Comparison of ENCODE assay signal across 19 cellular contexts in the genomic region with DNA sequence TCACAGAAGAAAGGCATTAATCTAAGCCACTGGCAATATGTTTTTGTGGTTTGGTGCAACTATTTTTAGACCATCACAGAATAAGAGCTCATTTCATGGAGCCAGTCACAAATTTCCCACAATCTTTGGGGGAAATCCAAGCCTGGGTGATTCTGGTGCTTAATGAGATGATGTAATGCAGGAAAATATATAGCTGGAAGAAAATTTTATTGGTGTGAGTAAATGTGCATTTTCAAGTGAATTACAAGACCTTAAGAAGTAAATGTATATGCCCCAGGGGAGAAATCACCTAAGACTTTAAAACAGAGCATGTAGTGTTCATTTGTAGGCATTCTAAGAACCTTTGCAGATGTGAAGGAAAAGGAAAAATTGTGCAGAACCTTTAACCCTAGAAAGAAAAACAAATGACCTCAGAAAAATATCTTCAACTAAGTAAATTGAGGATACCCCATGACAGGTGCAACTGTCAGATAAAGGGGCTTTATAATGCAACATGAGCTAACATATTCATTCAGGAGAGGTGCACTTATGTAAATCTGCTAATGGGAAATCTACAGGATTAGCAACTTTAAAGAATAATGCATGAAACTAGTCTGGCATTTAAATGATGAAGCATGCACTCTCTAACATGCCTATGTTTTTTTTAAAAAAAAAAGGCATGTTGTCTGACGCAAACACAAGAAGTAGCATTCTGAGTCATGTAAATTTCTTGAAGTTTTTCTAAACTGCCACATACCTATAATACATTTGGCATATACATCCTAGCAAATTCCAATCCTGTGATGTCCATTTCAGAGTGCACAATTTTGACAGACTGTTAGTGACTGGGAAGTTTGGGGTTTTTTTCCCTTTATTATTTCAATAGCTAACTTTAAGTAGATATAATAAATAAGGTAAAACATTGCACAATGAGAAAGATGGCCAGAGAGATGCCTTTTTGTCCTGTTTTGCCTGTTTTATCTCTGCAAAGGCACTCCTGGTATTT.
DNase-seq lines count a peak whose midpoint lies in the region; ATAC-seq and TF ChIP-seq lines count a peak whose summit lies in the region.
"Had no signal": no experiment of that assay in that cellular context is flagged by ENCODE, and none has a peak within 500 bp of the region (broad histone marks: within the 10 kb centered on the region; RNA-seq: fewer than 3 reads in every experiment).

No MANE protein-coding gene starts in this region.

- DNase-seq in GM04504 (ENCODE audit: low read depth) (peak; percentile 51), NCI-H524 treated with DMSO at 0.1 percent for 48 hours (lab: John Stamatoyannopoulos, UW) (peak; percentile 77), chondrocyte (ENCODE audit: low spot score) (no peak), retinal pigment epithelial cell (ENCODE audit: low read depth) (peak; percentile 68), putamen (ENCODE audit: low spot score) (no peak)
- DNase-seq in activated CD4-positive, CD25-positive, alpha-beta regulatory T cell (lab: John Stamatoyannopoulos, UW): no peak
- DNase-seq: activated CD4-positive, alpha-beta T cell treated with anti-CD3 and anti-CD28 coated beads for 36 hours; activated naive CD8-positive, alpha-beta T cell treated with anti-CD3 and anti-CD28 coated beads, Interleukin-2, amount 50 U/mL, for 24 hours; activated T-cell treated with anti-CD3 and anti-CD28 coated beads, Interleukin-2, amount 50 U/mL, for 24 hours; NCI-H1105 treated with DMSO at 0.1 percent for 48 hours; stimulated activated CD4-positive, alpha-beta T cell treated with anti-CD3 and anti-CD28 coated beads, Interleukin-2, amount 100 ng/mL, for 48 hours; T-helper 17 cell had no signal

- TF ChIP-seq CTCF in chondrocyte (IDR thresholded peaks at IDR 0.05): no peak
- TF ChIP-seq CTCF in retinal pigment epithelial cell (conservative IDR thresholded peaks at IDR 0.05; ENCODE audit: low read depth, low read length): no peak

- H3K4me3 ChIP-seq in retinal pigment epithelial cell (ENCODE audit: low read length): no peak overlapping the region
- H3K4me3 ChIP-seq: dorsolateral prefrontal cortex, GM23338, tibial nerve had no signal

- H3K36me3 Mint-ChIP-seq in chondrocyte (ENCODE audit: low read depth): peaks cover 3% of the 10 kb centered on the region
- H3K36me3 Mint-ChIP-seq: IgD-negative memory B cell had no signal

- peak overlapping the region; percentile 93 for H3K27ac Mint-ChIP-seq in chondrocyte (ENCODE audit: unreplicated experiment)
- H3K27ac Mint-ChIP-seq: activated CD4-positive, alpha-beta T cell treated with anti-CD3 and anti-CD28 coated beads for 36 hours; activated naive CD8-positive, alpha-beta T cell treated with anti-CD3 and anti-CD28 coated beads, Interleukin-2, amount 50 U/mL, for 24 hours; activated T-cell treated with anti-CD3 and anti-CD28 coated beads, Interleukin-2, amount 50 U/mL, for 24 hours; GM23338; IgD-negative memory B cell; T-helper 17 cell had no signal

- ATAC-seq in HG03378 (IDR thresholded peaks at IDR 0.05; ENCODE audit: unreplicated experiment): no peak
- ATAC-seq: activated CD4-positive, alpha-beta T cell treated with anti-CD3 and anti-CD28 coated beads for 36 hours; activated naive CD8-positive, alpha-beta T cell treated with anti-CD3 and anti-CD28 coated beads, Interleukin-2, amount 50 U/mL, for 24 hours; GM23338; Panc1; T-helper 17 cell had no signal

- no peak overlapping the region for H3K4me3 Mint-ChIP-seq in chondrocyte (ENCODE audit: unreplicated experiment)
- H3K4me3 Mint-ChIP-seq: activated CD4-positive, alpha-beta T cell treated with anti-CD3 and anti-CD28 coated beads for 36 hours; activated naive CD8-positive, alpha-beta T cell treated with anti-CD3 and anti-CD28 coated beads, Interleukin-2, amount 50 U/mL, for 24 hours; activated T-cell treated with anti-CD3 and anti-CD28 coated beads, Interleukin-2, amount 50 U/mL, for 24 hours; GM23338; IgD-negative memory B cell; neural crest cell; T-helper 17 cell had no signal

- peaks cover 32% of the 10 kb centered on the region for H3K4me1 Mint-ChIP-seq in chondrocyte (ENCODE audit: low read depth)
- H3K4me1 Mint-ChIP-seq: activated CD4-positive, alpha-beta T cell treated with anti-CD3 and anti-CD28 coated beads for 36 hours; IgD-negative memory B cell; T-helper 17 cell had no signal

- peaks cover 3% of the 10 kb centered on the region for H3K9me3 Mint-ChIP-seq in chondrocyte (ENCODE audit: low read depth)
- H3K9me3 Mint-ChIP-seq: GM23338 had no signal

- no peaks in the 10 kb centered on the region for H3K27me3 Mint-ChIP-seq in chondrocyte (ENCODE audit: low read depth)

Comparison
In these comparisons a context has a peak if more than half of its experiments do, and no peak if none do; other contexts are left out.
1. DNase-seq: peak in GM04504 (single experiment), NCI-H524 treated with DMSO at 0.1 percent for 48 hours (single experiment) and retinal pigment epithelial cell (single experiment); none in chondrocyte (single experiment), activated CD4-positive, CD25-positive, alpha-beta regulatory T cell (0 of 4) and putamen (single experiment).